Comparison of ENCODE assay signal across 19 cellular contexts in genomic region chr15:98524274-98524673, GRCh38.
DNase-seq lines count a peak whose midpoint lies in the region; ATAC-seq and TF ChIP-seq lines count a peak whose summit lies in the region.
"Had no signal": no experiment of that assay in that cellular context is flagged by ENCODE, and none has a peak within 500 bp of the region (broad histone marks: within the 10 kb centered on the region; RNA-seq: fewer than 3 reads in every experiment).

No MANE protein-coding gene starts in this region.

- H3K56ac ChIP-seq in IMR-90 (ENCODE audit: extremely low read depth, insufficient read depth, low read length): no peak overlapping the region

- H3K79me1 ChIP-seq in IMR-90 (ENCODE audit: low read depth in 1 of 2, low read length in 2 of 2): no peaks in the 10 kb centered on the region

- no peak for TF ChIP-seq RAD21 in IMR-90 (IDR thresholded peaks at IDR 0.05; ENCODE audit: low read length)

- no peaks in the 10 kb centered on the region for H3K36me3 ChIP-seq in IMR-90 (ENCODE audit: control insufficient read depth, insufficient read depth, low read length)
- no peaks in the 10 kb centered on the region for H3K36me3 ChIP-seq in endodermal cell (ENCODE audit: control insufficient read depth, insufficient read depth, low read length)
- H3K36me3 ChIP-seq: BLaER1 had no signal

- no peak overlapping the region for H3K4ac ChIP-seq in IMR-90 (ENCODE audit: low read depth, low read length)

- dilution Hi-C loops in IMR-90 (cut with HindIII; ENCODE audit: low sequenced_read_pairs, unreplicated experiment): no loop called here

- BruUV-seq in IMR-90 (replicated peaks; lab: Mats Ljungman, UMichigan): no TSS peak

- intact Hi-C loops in IMR-90 (cut with micrococcal nuclease) (no loop called here), sciatic nerve (cut with DNase I) (loop anchor here (5.0 to 10.0 kb wide), 2 partner anchors 123 to 551 kb away; partner anchors contain the start of gene IGF1R)
- intact Hi-C loops in CD4-positive, alpha-beta T cell (cut with DNase I, micrococcal nuclease): loop anchor here in 1 of 2 experiments (5.0 kb wide), 1 partner anchor 253 kb away; no protein-coding TSS in a partner anchor

- no peaks in the 10 kb centered on the region for H4K20me1 ChIP-seq in IMR-90 (ENCODE audit: insufficient read depth, low read length)
- H4K20me1 ChIP-seq: BLaER1 had no signal

- no peak overlapping the region; the same call in 1 of the 2 replicates for H3K23ac ChIP-seq in IMR-90 (ENCODE audit: low read depth, low read length)

- no peak overlapping the region for H2AFZ ChIP-seq in IMR-90 (replicated peaks; ENCODE audit: low read length, poor library complexity)

- no peak overlapping the region for H2BK5ac ChIP-seq in IMR-90 (ENCODE audit: low read depth, low read length, poor library complexity, severe bottlenecking)

- H3K9me1 ChIP-seq in IMR-90 (ENCODE audit: insufficient read depth, low read length): no peaks in the 10 kb centered on the region

- H3K36me3 Mint-ChIP-seq in endodermal cell (ENCODE audit: low read depth) (no peaks in the 10 kb centered on the region), nephron progenitor cell (ENCODE audit: low read depth) (no peaks in the 10 kb centered on the region)
- no peaks in the 10 kb centered on the region for H3K36me3 Mint-ChIP-seq in CD4-positive, alpha-beta T cell (ENCODE audit: low read depth)
- H3K36me3 Mint-ChIP-seq: CD4-positive, CD25-positive, alpha-beta regulatory T cell had no signal

- TF ChIP-seq CTCF in IMR-90 (conservative IDR thresholded peaks at IDR 0.05; ENCODE audit: low read depth, low read length): no peak
- TF ChIP-seq CTCF in endodermal cell (conservative IDR thresholded peaks at IDR 0.05): no peak
- TF ChIP-seq CTCF in nephron progenitor cell (IDR thresholded peaks at IDR 0.05): no peak
- no peak for TF ChIP-seq CTCF in CD4-positive, alpha-beta T cell (IDR thresholded peaks at IDR 0.05)

- in situ Hi-C loops in IMR-90 (cut with MboI; ENCODE audit: low sequenced_read_pairs): loop anchor here (5.0 kb wide), 1 partner anchor 118 kb away; no protein-coding TSS in a partner anchor

- H3K27me3 Mint-ChIP-seq in endodermal cell (ENCODE audit: insufficient read depth) (peaks cover 39% of the 10 kb centered on the region), nephron progenitor cell (ENCODE audit: low read depth, poor library complexity) (peaks cover 10% of the 10 kb centered on the region)
- H3K27me3 Mint-ChIP-seq in CD4-positive, alpha-beta T cell: peaks cover 8% of the 10 kb centered on the region
- H3K27me3 Mint-ChIP-seq: CD4-positive, CD25-positive, alpha-beta regulatory T cell had no signal

- no peak overlapping the region for H3K18ac ChIP-seq in IMR-90 (ENCODE audit: low read depth, low read length)

- H3K9ac ChIP-seq in IMR-90 (ENCODE audit: low read depth, low read length) (no peak overlapping the region), endodermal cell (ENCODE audit: extremely low read depth, low read length, poor library complexity, severe bottlenecking) (no peak overlapping the region)
- H3K9ac ChIP-seq: BLaER1 had no signal

- H3K27me3 ChIP-seq in IMR-90 (ENCODE audit: control insufficient read depth, insufficient read depth, low read length) (peaks cover 3% of the 10 kb centered on the region; the same call in 1 of the 2 replicates), endodermal cell (ENCODE audit: control insufficient read depth, insufficient read depth, low read length, poor library complexity, severe bottlenecking) (peaks cover 18% of the 10 kb centered on the region)
- no peaks in the 10 kb centered on the region for H3K27me3 ChIP-seq in CD4-positive, alpha-beta T cell (ENCODE audit: control insufficient read depth, insufficient read depth, low read length)
- H3K27me3 ChIP-seq: BLaER1 had no signal

- no peak overlapping the region for H4K5ac ChIP-seq in IMR-90 (ENCODE audit: low read depth, low read length)

- no peak for ATAC-seq in IMR-90 (ENCODE audit: low read depth)
- ATAC-seq in sciatic nerve: peak; percentile 78
- ATAC-seq in CD4-positive, alpha-beta T cell (ENCODE audit: poor library complexity): no peak
- no peak for ATAC-seq in GM19397 (IDR thresholded peaks at IDR 0.05; ENCODE audit: unreplicated experiment)
- no peak for ATAC-seq in HG02588 (IDR thresholded peaks at IDR 0.05; ENCODE audit: unreplicated experiment)

- no peak for TF ChIP-seq POLR2A in IMR-90 (IDR thresholded peaks at IDR 0.05; ENCODE audit: low read depth, low read length)

- no peak overlapping the region for H4K8ac ChIP-seq in IMR-90 (ENCODE audit: low read depth in 2 of 2, low read length in 2 of 2)

- H3K4me1 ChIP-seq in IMR-90 (ENCODE audit: control insufficient read depth, insufficient read depth, low read length) (peaks cover 2% of the 10 kb centered on the region; the same call in 1 of the 2 replicates), endodermal cell (ENCODE audit: control insufficient read depth, insufficient read depth, low read length) (no peaks in the 10 kb centered on the region)
- H3K4me1 ChIP-seq: BLaER1 had no signal

- no peak overlapping the region for H3K4me2 ChIP-seq in IMR-90 (ENCODE audit: low read depth, low read length)
- H3K4me2 ChIP-seq: BLaER1 had no signal

- no peak overlapping the region for H2BK15ac ChIP-seq in IMR-90 (ENCODE audit: low read depth, low read length)

- H3K9me3 ChIP-seq in IMR-90 (ENCODE audit: control insufficient read depth, insufficient read depth, low read length) (no peaks in the 10 kb centered on the region), endodermal cell (ENCODE audit: control insufficient read depth, low read length) (no peaks in the 10 kb centered on the region)
- H3K9me3 ChIP-seq in CD4-positive, alpha-beta T cell (ENCODE audit: control insufficient read depth, low read length): no peaks in the 10 kb centered on the region
- H3K9me3 ChIP-seq: BLaER1 had no signal

- H3K4me1 Mint-ChIP-seq in endodermal cell (peaks cover 10% of the 10 kb centered on the region), nephron progenitor cell (peaks cover 40% of the 10 kb centered on the region)
- peaks cover under 1% of the 10 kb centered on the region for H3K4me1 Mint-ChIP-seq in CD4-positive, alpha-beta T cell (ENCODE audit: low read depth)

- H3K4me3 ChIP-seq in IMR-90 (ENCODE audit: insufficient read depth, low read depth, low read length) (no peak overlapping the region), endodermal cell (ENCODE audit: low read length) (no peak overlapping the region)
- H3K4me3 ChIP-seq: BLaER1, SK-N-MC had no signal

- DNase-seq in IMR-90: no peak
- no peak for DNase-seq in endodermal cell
- DNase-seq in nephron progenitor cell: no peak
- no peak for DNase-seq in sciatic nerve (ENCODE audit: low spot score)
- no peak for DNase-seq in CD4-positive, alpha-beta T cell
- DNase-seq in stimulated activated CD4-positive, alpha-beta T cell treated with anti-CD3 and anti-CD28 coated beads, Interleukin-12 subunit alpha, Interleukin-12 subunit beta, amount 100 ng/mL, for 4 hours: no peak
- DNase-seq: CD4-positive, CD25-positive, alpha-beta regulatory T cell; COR-L47; KBM-7; NCI-H1105 treated with DMSO at 0.1 percent for 48 hours; NCI-H2029; NCI-H2227 treated with DMSO at 0.1 percent for 48 hours; NCI-H526 treated with DMSO at 0.1 percent for 48 hours; SHP77 treated with DMSO at 0.1 percent for 48 hours had no signal

- POLR2A ChIA-PET in IMR-90 (lab: Charles Lee; ENCODE audit: unreplicated experiment): no interaction called here
- POLR2A ChIA-PET in CD4-positive, alpha-beta T cell (lab: Charles Lee): interaction anchor here (2.1 kb wide), 1 partner anchor 124 kb away, joined by 5 read pairs; the partner anchor contains the start of gene IGF1R

- H2AK5ac ChIP-seq in IMR-90 (ENCODE audit: low read depth, low read length): no peak overlapping the region

- CTCF ChIA-PET in IMR-90 (lab: Yijun Ruan, JAX): interaction anchor here (1.8 kb wide), 1 partner anchor 123 kb away, joined by 5 read pairs; no protein-coding TSS in a partner anchor
- CTCF ChIA-PET in CD4-positive, alpha-beta T cell (lab: Charles Lee): no interaction called here

- no peak overlapping the region for H2BK20ac ChIP-seq in IMR-90 (ENCODE audit: low read depth, low read length)

- H3K27ac ChIP-seq in IMR-90 (ENCODE audit: insufficient read depth, low read length) (no peak overlapping the region), endodermal cell (ENCODE audit: low read depth, low read length) (peak overlapping the region; percentile 75)
- no peak overlapping the region for H3K27ac ChIP-seq in CD4-positive, alpha-beta T cell (ENCODE audit: low read depth, low read length)
- H3K27ac ChIP-seq: RWPE1, SK-N-MC had no signal

- H3K9me3 Mint-ChIP-seq in endodermal cell (no peaks in the 10 kb centered on the region), nephron progenitor cell (no peaks in the 10 kb centered on the region)
- H3K9me3 Mint-ChIP-seq in CD4-positive, alpha-beta T cell: no peaks in the 10 kb centered on the region
- H3K9me3 Mint-ChIP-seq: CD4-positive, CD25-positive, alpha-beta regulatory T cell had no signal

- no peak overlapping the region for H3K27ac Mint-ChIP-seq in endodermal cell
- peak overlapping the region; percentile 74 for H3K27ac Mint-ChIP-seq in nephron progenitor cell
- H3K27ac Mint-ChIP-seq in CD4-positive, alpha-beta T cell: no peak overlapping the region
- H3K27ac Mint-ChIP-seq: CD4-positive, CD25-positive, alpha-beta regulatory T cell had no signal

- H3K4me3 Mint-ChIP-seq in endodermal cell: no peak overlapping the region
- H3K4me3 Mint-ChIP-seq in nephron progenitor cell: no peak overlapping the region
- H3K4me3 Mint-ChIP-seq in CD4-positive, alpha-beta T cell: no peak overlapping the region
- H3K4me3 Mint-ChIP-seq: CD4-positive, CD25-positive, alpha-beta regulatory T cell had no signal

- H2AK9ac ChIP-seq in IMR-90 (replicated peaks; ENCODE audit: low read depth, low read length, poor library complexity): peak overlapping the region; percentile 61

- WGBS in IMR-90 (ENCODE audit: extremely low coverage in 2 of 2, insufficient read length in 1 of 2), 2 experiments: 61% methylated on average over 2 of the region's 6 CpGs; no CpG with 5 or more reads in 1 of the 2 experiments
- 67 to 88% methylated on average over 3 to 6 of the region's 6 CpGs for WGBS in endodermal cell (ENCODE audit: insufficient coverage in 1 of 2, insufficient read length in 1 of 2), 2 experiments

- no peak overlapping the region for H3K14ac ChIP-seq in IMR-90 (replicated peaks; ENCODE audit: low read depth, low read length)

- H4K91ac ChIP-seq in IMR-90 (ENCODE audit: insufficient read depth, low read depth, low read length): no peak overlapping the region

- no peak overlapping the region for H2BK120ac ChIP-seq in IMR-90 (ENCODE audit: low read depth, low read length)

TF ChIP-seq in IMR-90, 13 proteins besides CTCF, POLR2A, EP300 and RAD21 (continues in another document):
- TF ChIP-seq RFX5 (IDR thresholded peaks at IDR 0.05; ENCODE audit: low read depth, low read length): no peak
